In the genomic region with DNA sequence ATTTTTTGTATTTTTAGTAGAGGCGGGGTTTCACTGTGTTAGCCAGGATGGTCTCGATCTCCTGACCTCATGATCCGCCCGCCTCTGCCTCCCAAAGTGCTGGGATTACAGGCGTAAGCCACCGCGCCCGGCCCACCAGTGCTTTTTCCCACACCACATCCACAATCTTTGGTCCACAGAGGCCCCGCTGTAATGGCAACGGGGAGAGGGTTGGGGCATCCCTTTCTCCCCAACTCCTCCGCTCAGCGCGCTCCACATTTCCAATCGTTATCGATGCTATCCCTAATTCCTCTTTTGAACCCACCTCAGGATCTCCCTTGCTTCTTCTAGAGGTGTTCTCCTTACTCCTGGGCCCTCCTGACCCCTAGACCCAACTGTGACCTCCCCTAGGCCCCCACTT, we compare ENCODE assay signal across 8 cellular contexts. TPM values are rescaled to one million over a fixed set of nuclear protein-coding genes. Genes with fewer than 3 reads are reported as not detected.
DNase-seq lines count a peak whose midpoint lies in the region; ATAC-seq, FAIRE-seq and TF ChIP-seq lines count a peak whose summit lies in the region.
"Not testable (repeated sequence)": the region's sequence is repeated elsewhere in the genome, so short reads cannot be mapped to it uniquely, and the experiment has no call there.
"Had no signal": no experiment of that assay in that cellular context is flagged by ENCODE, and none has a peak within 500 bp of the region (broad histone marks: within the 10 kb centered on the region; RNA-seq: fewer than 3 reads in every experiment).

No MANE protein-coding gene starts in this region.

- not testable (repeated sequence) for H3K79me1 ChIP-seq in H9 (ENCODE audit: insufficient read depth, low read depth, low read length, poor library complexity, severe bottlenecking); mesenchymal stem cell (replicated peaks; ENCODE audit: low read length, poor library complexity, severe bottlenecking)
- H3K79me1 ChIP-seq in trophoblast cell (ENCODE audit: low read length): peaks cover 21% of the 10 kb centered on the region

- CTCF ChIA-PET in K562 (lab: Yijun Ruan, JAX; ENCODE audit: low intra/inter-chr PET ratio): not testable (repeated sequence)

- H4K91ac ChIP-seq in H9 (ENCODE audit: insufficient read length, low read depth, low read length): not testable (repeated sequence)
- H4K91ac ChIP-seq in mesenchymal stem cell (ENCODE audit: low read length) (peak overlapping the region; percentile 53), trophoblast cell (ENCODE audit: low read depth, low read length) (peak overlapping the region; percentile 36)

- not testable (repeated sequence) for H2AK5ac ChIP-seq in H9 (ENCODE audit: insufficient read length, low read length); mesenchymal stem cell (ENCODE audit: low read length, severe bottlenecking); trophoblast cell (ENCODE audit: low read length)

- not testable (repeated sequence) for H3K23me2 ChIP-seq in H9 (ENCODE audit: insufficient read length, low read depth, low read length, poor library complexity, severe bottlenecking)

- H4K20me1 ChIP-seq in H9 (ENCODE audit: control insufficient read depth, insufficient read depth, insufficient read length); K562 (replicated peaks; ENCODE audit: control insufficient read depth, insufficient read depth, low read length): not testable (repeated sequence)

- H3K27ac Mint-ChIP-seq in H9: peak overlapping the region in 2 of 3 experiments; percentile 61 to 95; a peak in 3 of 7 replicates

- H3K23ac ChIP-seq in H9 (ENCODE audit: insufficient read length, low read depth, low read length); mesenchymal stem cell (ENCODE audit: low read length in 2 of 2); trophoblast cell (ENCODE audit: low read length): not testable (repeated sequence)

- not testable (repeated sequence) for H2AFZ ChIP-seq in H9 (ENCODE audit: low read length); mesenchymal stem cell (ENCODE audit: low read depth, low read length)
- peak overlapping the region; percentile 63; the same call in 1 of the 2 replicates for H2AFZ ChIP-seq in K562 (ENCODE audit: low read depth, low read length)
- peak overlapping the region; percentile 6 for H2AFZ ChIP-seq in trophoblast cell (ENCODE audit: insufficient read depth, low read length, poor library complexity)

- not testable (repeated sequence) for FAIRE-seq in K562 (lab: Jason Lieb, UNC)

- not testable (repeated sequence) for H3K36me3 Mint-ChIP-seq in H9 (ENCODE audit: insufficient read depth in 1 of 3, low read depth in 3 of 3)

- not testable (repeated sequence) for H3K79me2 ChIP-seq in H9 (ENCODE audit: insufficient read depth, low read length); K562 (ENCODE audit: control insufficient read depth, insufficient read depth, low read length); trophoblast cell (ENCODE audit: control insufficient read depth, insufficient read depth, low read length, poor library complexity)

- not testable (repeated sequence) for H4K5ac ChIP-seq in H9 (ENCODE audit: insufficient read length, low read depth, low read length)

- H3K27me3 ChIP-seq in H9 (ENCODE audit: insufficient read depth, low read length); K562 (ENCODE audit: control insufficient read depth in 2 of 2, insufficient read depth in 2 of 2, low read length in 2 of 2); esophagus (ENCODE audit: control insufficient read depth in 1 of 2, insufficient read depth in 2 of 2, low read length in 2 of 2); mesenchymal stem cell (ENCODE audit: control insufficient read depth in 1 of 2, insufficient read depth in 1 of 2, low read length in 2 of 2); trophoblast cell (ENCODE audit: insufficient read depth, low read length); upper lobe of left lung: not testable (repeated sequence)

- H3K14ac ChIP-seq in H9 (ENCODE audit: insufficient read depth, low read length): peak overlapping the region; percentile 67; the same call in 1 of the 2 replicates
- H3K14ac ChIP-seq in mesenchymal stem cell (ENCODE audit: low read length in 2 of 2): peak overlapping the region in 1 of 2 experiments; percentile 49
- H3K14ac ChIP-seq in trophoblast cell (ENCODE audit: low read length): peak overlapping the region; percentile 38

- H3K4me2 ChIP-seq in H9 (ENCODE audit: insufficient read depth, insufficient read length, low read length): not testable (repeated sequence)
- H3K4me2 ChIP-seq in K562 (ENCODE audit: insufficient read depth, low read length) (peak overlapping the region; percentile 34; the same call in 1 of the 2 replicates), mesenchymal stem cell (ENCODE audit: low read length, poor library complexity, severe bottlenecking) (peak overlapping the region; percentile 48), trophoblast cell (ENCODE audit: low read length) (peak overlapping the region; percentile 43)

- H3K4me1 Mint-ChIP-seq in H9: peaks cover 16% of the 10 kb centered on the region in 2 experiments

- not testable (repeated sequence) for TF ChIP-seq CTCF in H9 (conservative IDR thresholded peaks at IDR 0.05); K562 (IDR thresholded peaks at IDR 0.05 in 2 of 3, conservative IDR thresholded peaks at IDR 0.05 in 1 of 3; ENCODE audit: insufficient read depth in 2 of 3, low read depth in 1 of 3, low read length in 3 of 3); upper lobe of left lung (IDR thresholded peaks at IDR 0.05)

- H3K56ac ChIP-seq in H9 (ENCODE audit: insufficient read length, low read depth, low read length): not testable (repeated sequence)

- H3K9me3 ChIP-seq in H9 (ENCODE audit: control insufficient read depth, low read depth, low read length); K562 (replicated peaks; ENCODE audit: control insufficient read depth, insufficient read depth, low read depth, low read length); esophagus (ENCODE audit: control insufficient read depth in 2 of 2, insufficient read depth in 1 of 2, low read depth in 1 of 2, low read length in 1 of 2); mesenchymal stem cell (ENCODE audit: control insufficient read depth, low read length); trophoblast cell (ENCODE audit: insufficient read depth, low read depth, low read length); upper lobe of left lung: not testable (repeated sequence)

- not testable (repeated sequence) for TF ChIP-seq RAD21 in K562 (CRISPR knock-in tag; conservative IDR thresholded peaks at IDR 0.05 in 1 of 2, IDR thresholded peaks at IDR 0.05 in 1 of 2)

- H3K36me3 ChIP-seq in K562 (ENCODE audit: control insufficient read depth, insufficient read depth, low read length); esophagus (ENCODE audit: control insufficient read depth in 2 of 2, insufficient read depth in 2 of 2, low read length in 1 of 2); mesenchymal stem cell (ENCODE audit: control insufficient read depth in 1 of 2, insufficient read depth in 2 of 2, low read depth in 1 of 2, low read length in 2 of 2); trophoblast cell (ENCODE audit: control insufficient read depth in 1 of 2, insufficient read depth in 2 of 2, low read length in 2 of 2); upper lobe of left lung: not testable (repeated sequence)

- not testable (repeated sequence) for H2BK15ac ChIP-seq in H9 (ENCODE audit: low read depth, low read length)
- H2BK15ac ChIP-seq in mesenchymal stem cell (ENCODE audit: low read depth, poor library complexity, severe bottlenecking): peak overlapping the region; percentile 78

- not testable (repeated sequence) for TF ChIP-seq POLR2A in K562 (conservative IDR thresholded peaks at IDR 0.05); upper lobe of left lung (IDR thresholded peaks at IDR 0.05)

- not testable (repeated sequence) for H3K4me3 ChIP-seq in K562; esophagus (ENCODE audit: low read depth in 1 of 2, low read length in 2 of 2); mesenchymal stem cell (ENCODE audit: insufficient read depth in 1 of 2, low read depth in 1 of 2, low read length in 2 of 2); trophoblast cell (ENCODE audit: low read depth, low read length)
- H3K4me3 ChIP-seq in upper lobe of left lung: peak overlapping the region in 2 of 4 donors; percentile 17 to 21

- H3K4ac ChIP-seq in H9 (ENCODE audit: low read depth, low read length): peak overlapping the region; percentile 27; the same call in 1 of the 2 replicates
- H3K4ac ChIP-seq in mesenchymal stem cell (ENCODE audit: low read depth in 1 of 2, low read length in 2 of 2): not testable (repeated sequence)
- peak overlapping the region; percentile 5 for H3K4ac ChIP-seq in trophoblast cell (ENCODE audit: low read depth, low read length)

- not testable (repeated sequence) for H3K27ac ChIP-seq in H9 (ENCODE audit: insufficient read length, low read depth, low read length); mesenchymal stem cell (ENCODE audit: low read length, poor library complexity, severe bottlenecking)
- H3K27ac ChIP-seq in K562 (ENCODE audit: extremely low read depth, low read depth, low read length) (peak overlapping the region; percentile 31; the same call in 1 of the 3 replicates), esophagus (ENCODE audit: low read depth in 2 of 2, low read length in 1 of 2) (peak overlapping the region; percentile 93 to 94), trophoblast cell (ENCODE audit: low read depth, low read length) (peak overlapping the region; percentile 88), upper lobe of left lung (peak overlapping the region; percentile 67 to 82 (median 70))

- H3K9ac ChIP-seq in H9 (ENCODE audit: extremely low read depth, insufficient read length, low read length); trophoblast cell (ENCODE audit: low read length): not testable (repeated sequence)
- H3K9ac ChIP-seq in K562 (ENCODE audit: insufficient read depth in 1 of 2, low read depth in 2 of 2, low read length in 2 of 2): peak overlapping the region in 1 of 2 experiments; percentile 88; a peak in 2 of 4 replicates
- H3K9ac ChIP-seq in mesenchymal stem cell (ENCODE audit: low read length): peak overlapping the region; percentile 63

- H3K27me3 Mint-ChIP-seq in H9 (ENCODE audit: low read depth): peaks cover 37% of the 10 kb centered on the region

- H4K8ac ChIP-seq in H9 (replicated peaks; ENCODE audit: insufficient read length, low read depth, low read length); mesenchymal stem cell (ENCODE audit: low read length): not testable (repeated sequence)
- peak overlapping the region; percentile 3 for H4K8ac ChIP-seq in trophoblast cell (ENCODE audit: low read depth, low read length)

- not testable (repeated sequence) for ATAC-seq in K562; upper lobe of left lung (ENCODE audit: low FRiP score in 2 of 2)

- not testable (repeated sequence) for H4K12ac ChIP-seq in trophoblast cell (ENCODE audit: low read depth, low read length)

- not testable (repeated sequence) for H3K9me1 ChIP-seq in K562 (ENCODE audit: control insufficient read depth, insufficient read depth, low read length)

- H3K4me1 ChIP-seq in H9 (ENCODE audit: insufficient read depth, low read length); esophagus (ENCODE audit: control insufficient read depth in 2 of 2, insufficient read depth in 2 of 2, low read length in 1 of 2): not testable (repeated sequence)
- H3K4me1 ChIP-seq in K562 (replicated peaks in 1 of 2; ENCODE audit: control insufficient read depth in 2 of 2, insufficient read depth in 2 of 2, low read length in 2 of 2) (peaks cover 18 to 30% of the 10 kb centered on the region in 2 experiments), mesenchymal stem cell (ENCODE audit: control insufficient read depth, insufficient read depth, low read depth, low read length) (peaks cover 12% of the 10 kb centered on the region), trophoblast cell (ENCODE audit: control insufficient read depth in 1 of 2, insufficient read depth in 2 of 2, low read length in 2 of 2) (peaks cover 14 to 22% of the 10 kb centered on the region in 2 experiments), upper lobe of left lung (peaks cover 21 to 39% (median 33%) of the 10 kb centered on the region in 4 donors)

- POLR2A ChIA-PET in K562 (lab: Yijun Ruan, JAX): interaction anchor here (1.4 kb wide), 1 partner anchor 10 kb away, joined by 4 read pairs; no protein-coding TSS in a partner anchor

- in situ Hi-C loops in K562 (cut with MboI): not testable (repeated sequence)

- H3K4me3 Mint-ChIP-seq in H9: peak overlapping the region in 1 of 2 experiments; percentile 16; a peak in 1 of 5 replicates

- intact Hi-C loops in K562 (cut with micrococcal nuclease): loop anchor here (1.0 kb wide), 1 partner anchor 25 kb away; no protein-coding TSS in a partner anchor

- peak overlapping the region; percentile 93 for H3K18ac ChIP-seq in H9 (ENCODE audit: insufficient read length, low read depth, low read length)
- H3K18ac ChIP-seq in mesenchymal stem cell (ENCODE audit: low read depth in 1 of 2, low read length in 2 of 2): peak overlapping the region; percentile 35 to 43
- peak overlapping the region; percentile 8 for H3K18ac ChIP-seq in trophoblast cell (ENCODE audit: low read length)

- not testable (repeated sequence) for H3K9me3 Mint-ChIP-seq in H9

- no CpG with 5 or more reads among the region's 15 CpGs for WGBS in H9 (ENCODE audit: extremely low coverage, insufficient read length, low lambda C conversion rate)
- 80% methylated on average over 8 of the region's 15 CpGs for WGBS in K562 (ENCODE audit: insufficient coverage, low coverage, missing lambda C conversion rate)
- WGBS in esophagus, 2 donors: 88 to 89% methylated on average over 11 to 12 of the region's 15 CpGs
- WGBS in mesenchymal stem cell: 94% methylated on average over 15 of the region's 15 CpGs
- WGBS in trophoblast cell (ENCODE audit: extremely low coverage, insufficient coverage, insufficient read length): no CpG with 5 or more reads among the region's 15 CpGs
- 93% methylated on average over 14 to 15 of the region's 15 CpGs for whole genome bisulfite sequencing in upper lobe of left lung, 2 donors

- H2BK120ac ChIP-seq in H9 (ENCODE audit: low read depth, low read length, poor library complexity, severe bottlenecking) (peak overlapping the region; percentile 98), trophoblast cell (ENCODE audit: insufficient read depth, low read length, poor library complexity) (peak overlapping the region; percentile 16)
- not testable (repeated sequence) for H2BK120ac ChIP-seq in mesenchymal stem cell (ENCODE audit: low read depth, low read length)

- peak overlapping the region; percentile 97 for H3T11ph ChIP-seq in H9 (ENCODE audit: low read length)

- not testable (repeated sequence) for H2BK20ac ChIP-seq in H9 (ENCODE audit: low read depth, low read length, poor library complexity, severe bottlenecking)

- not testable (repeated sequence) for TF ChIP-seq EP300 in K562 (IDR thresholded peaks at IDR 0.05; ENCODE audit: low read length); upper lobe of left lung (IDR thresholded peaks at IDR 0.05)

- H2BK12ac ChIP-seq in H9 (ENCODE audit: insufficient read length, low read depth, low read length): peak overlapping the region; percentile 28
- H2BK12ac ChIP-seq in mesenchymal stem cell (ENCODE audit: low read length in 2 of 2): peak overlapping the region in 1 of 2 experiments; percentile 71
- H2BK12ac ChIP-seq in trophoblast cell (ENCODE audit: low read length): peak overlapping the region; percentile 46

- H2BK5ac ChIP-seq in H9 (ENCODE audit: insufficient read length, low read length); mesenchymal stem cell (ENCODE audit: low read depth, low read length, poor library complexity, severe bottlenecking): not testable (repeated sequence)
- peak overlapping the region; percentile 34 for H2BK5ac ChIP-seq in trophoblast cell (ENCODE audit: low read depth, low read length, poor library complexity)

- not testable (repeated sequence) for DNase-seq in H9; K562 (ENCODE audit: extremely low read depth in 1 of 4, low spot score in 3 of 4); mesenchymal stem cell; trophoblast cell; upper lobe of left lung

- not testable (repeated sequence) for BruUV-seq in K562 (replicated peaks; lab: Mats Ljungman, UMichigan)

RNA-seq across cellular contexts. Expression of a gene that starts 0.3 kb away (rescaled TPM):
- total RNA-seq in H9 (2021) (0.53 and 0.85 TPM in 2 replicates), K562 (2014; rRNA removed) (1.2 and 1.5 TPM in 2 replicates), K562 (2014; rRNA removed; fragmentation: Illumina TruSeq; extraction: Trizol) (1.2 and 1.7 TPM in 2 replicates), K562 (2015; rRNA removed; fragmentation: Illumina TruSeq; extraction: Trizol) (0.94 and 1.4 TPM in 2 replicates), K562 (2021) (0.72 and 1.6 TPM in 2 replicates), upper lobe of left lung (10 to 100 TPM in 2 of 6 donors, 1 to 10 TPM in 4; 1.2 to 34.6 (median 9.0) TPM)
- total RNA-seq in K562 (2011; cell fraction: chromatin; rRNA removed; ENCODE audit: low replicate concordance): 1.8 and 2.4 TPM in 2 replicates
- total RNA-seq in K562 (2011; cell fraction: nucleolus; rRNA removed): 0.33 and 1.1 TPM in 2 replicates
- total RNA-seq in K562 (2011; cell fraction: nucleoplasm; rRNA removed): 1.2 and 2.4 TPM in 2 replicates
- polyA plus RNA-seq in K562 (2011; rRNA removed) (0.85 and 1.5 TPM in 2 replicates), K562 (2014; fragmentation: Illumina TruSeq; extraction: Trizol) (1.6 and 2.0 TPM in 2 replicates), K562 (2014; fragmentation: Nextera tagmentation; extraction: Ambion mirVana) (1 to 10 TPM in 1 of 2 experiments, under 1 TPM in 1; 0.65 to 1.3 TPM), K562 (2014; rRNA removed) (1.0 and 2.4 TPM in 2 replicates), esophagus (under 1 TPM; 0.44 to 0.61 TPM)
- 0.43 and 0.59 TPM in 2 replicates for polyA plus RNA-seq in K562 (2011; cell fraction: cytosol; rRNA removed)
- polyA plus RNA-seq in K562 (2011; cell fraction: nucleus; rRNA removed): 0.97 and 1.1 TPM in 2 replicates
- polyA plus RNA-seq in K562 (2012): 0.91 and 1.0 TPM in 2 replicates
- 1.6 and 1.8 TPM in 2 replicates for polyA minus RNA-seq in K562 (2011; rRNA and poly(A)+ RNA removed)
- polyA minus RNA-seq in K562 (2011; cell fraction: cytosol; rRNA and poly(A)+ RNA removed): 0.48 and 0.91 TPM in 2 replicates
- 0.40 and 0.89 TPM in 2 replicates for polyA minus RNA-seq in K562 (2011; cell fraction: nucleus; rRNA and poly(A)+ RNA removed)
- polyA plus RNA-seq in mesenchymal stem cell (2013, experiment 1 of 2): 0.86 TPM
- polyA plus RNA-seq in mesenchymal stem cell (2013, experiment 2 of 2): 0.71 TPM
- 2.0 and 2.1 TPM in 2 replicates for polyA plus RNA-seq in trophoblast cell (2013)

RNA-seq across cellular contexts. Expression of a gene that starts 25.7 kb away (rescaled TPM):
- 76.7 and 80.5 TPM in 2 replicates for total RNA-seq in H9 (2021)
- total RNA-seq in K562 (2011; cell fraction: chromatin; rRNA removed; ENCODE audit: low replicate concordance): 38.5 and 101 TPM in 2 replicates
- total RNA-seq in K562 (2011; cell fraction: nucleolus; rRNA removed): 100 and 103 TPM in 2 replicates
- total RNA-seq in K562 (2011; cell fraction: nucleoplasm; rRNA removed): 95.8 and 128 TPM in 2 replicates
- total RNA-seq in K562 (2014; rRNA removed): 456 and 502 TPM in 2 replicates
- 180 and 192 TPM in 2 replicates for total RNA-seq in K562 (2014; rRNA removed; fragmentation: Illumina TruSeq; extraction: Trizol)
- 247 and 249 TPM in 2 replicates for total RNA-seq in K562 (2015; rRNA removed; fragmentation: Illumina TruSeq; extraction: Trizol)
- 498 and 506 TPM in 2 replicates for total RNA-seq in K562 (2021)
- polyA plus RNA-seq in K562 (2011; rRNA removed): 414 and 518 TPM in 2 replicates
- 883 and 1,031 TPM in 2 replicates for polyA plus RNA-seq in K562 (2011; cell fraction: cytosol; rRNA removed)
- 273 and 355 TPM in 2 replicates for polyA plus RNA-seq in K562 (2011; cell fraction: nucleus; rRNA removed)
- 571 and 615 TPM in 2 replicates for polyA plus RNA-seq in K562 (2012)
- 565 and 573 TPM in 2 replicates for polyA plus RNA-seq in K562 (2014; fragmentation: Illumina TruSeq; extraction: Trizol)
- 100 to 1,000 TPM; 334 to 683 TPM for polyA plus RNA-seq in K562 (2014; fragmentation: Nextera tagmentation; extraction: Ambion mirVana)
- polyA plus RNA-seq in K562 (2014; rRNA removed): 455 and 456 TPM in 2 replicates
- polyA minus RNA-seq in K562 (2011; rRNA and poly(A)+ RNA removed): 196 and 205 TPM in 2 replicates
- polyA minus RNA-seq in K562 (2011; cell fraction: cytosol; rRNA and poly(A)+ RNA removed): 239 and 243 TPM in 2 replicates
- 47.4 and 74.8 TPM in 2 replicates for polyA minus RNA-seq in K562 (2011; cell fraction: nucleus; rRNA and poly(A)+ RNA removed)
- polyA plus RNA-seq in esophagus: 100 to 1,000 TPM; 309 to 366 TPM
- polyA plus RNA-seq in mesenchymal stem cell (2013, experiment 1 of 2): 328 TPM
- 330 TPM for polyA plus RNA-seq in mesenchymal stem cell (2013, experiment 2 of 2)
- polyA plus RNA-seq in trophoblast cell (2013): 498 and 501 TPM in 2 replicates
- 1,000 to 10,000 TPM in 1 of 6 donors, 100 to 1,000 TPM in 5; 167 to 1,014 (median 605) TPM for total RNA-seq in upper lobe of left lung

RNA-seq across cellular contexts. Expression of a gene that starts 37.2 kb away (rescaled TPM):
- total RNA-seq in H9 (2021) (not detected in 2 replicates), K562 (2014; rRNA removed) (not detected in 2 replicates), K562 (2014; rRNA removed; fragmentation: Illumina TruSeq; extraction: Trizol) (not detected in 2 replicates), K562 (2015; rRNA removed; fragmentation: Illumina TruSeq; extraction: Trizol) (not detected in 2 replicates), K562 (2021) (not detected in 2 replicates), upper lobe of left lung (under 1 TPM in 1 of 6 donors, not detected in 5; 0.34 TPM)
- not detected in 2 replicates for total RNA-seq in K562 (2011; cell fraction: chromatin; rRNA removed; ENCODE audit: low replicate concordance)
- not detected in 2 replicates for total RNA-seq in K562 (2011; cell fraction: nucleolus; rRNA removed)
- not detected in 2 replicates for total RNA-seq in K562 (2011; cell fraction: nucleoplasm; rRNA removed)
- polyA plus RNA-seq in K562 (2011; rRNA removed) (0.05 TPM in 1 of 2 replicates, not detected in the other), K562 (2014; fragmentation: Illumina TruSeq; extraction: Trizol) (not detected in 2 replicates), K562 (2014; fragmentation: Nextera tagmentation; extraction: Ambion mirVana) (not detected), K562 (2014; rRNA removed) (not detected in 2 replicates), esophagus (1 to 10 TPM; 4.2 to 4.4 TPM)
- 0.07 TPM in 1 of 2 replicates, not detected in the other for polyA plus RNA-seq in K562 (2011; cell fraction: cytosol; rRNA removed)
- polyA plus RNA-seq in K562 (2011; cell fraction: nucleus; rRNA removed): 0.10 TPM in 1 of 2 replicates, not detected in the other
- polyA plus RNA-seq in K562 (2012): not detected in 2 replicates
- polyA minus RNA-seq in K562 (2011; rRNA and poly(A)+ RNA removed): not detected in 2 replicates
- not detected in 2 replicates for polyA minus RNA-seq in K562 (2011; cell fraction: cytosol; rRNA and poly(A)+ RNA removed)
- polyA minus RNA-seq in K562 (2011; cell fraction: nucleus; rRNA and poly(A)+ RNA removed): not detected in 2 replicates
- polyA plus RNA-seq in mesenchymal stem cell (2013, experiment 1 of 2): not detected
- not detected for polyA plus RNA-seq in mesenchymal stem cell (2013, experiment 2 of 2)
- 0.03 TPM in 2 replicates for polyA plus RNA-seq in trophoblast cell (2013)
- total RNA-seq: CD8-positive, alpha-beta T cell; Right ventricle myocardium superior had no signal

RNA-seq across cellular contexts. Expression of a gene that starts 45.8 kb away (rescaled TPM):
- total RNA-seq in H9 (2021): 11.3 and 12.3 TPM in 2 replicates
- 0.28 TPM in 1 of 2 replicates, not detected in the other for total RNA-seq in K562 (2011; cell fraction: chromatin; rRNA removed; ENCODE audit: low replicate concordance)
- 0.13 and 0.17 TPM in 2 replicates for total RNA-seq in K562 (2011; cell fraction: nucleolus; rRNA removed)
- total RNA-seq in K562 (2011; cell fraction: nucleoplasm; rRNA removed): 0.15 and 0.29 TPM in 2 replicates
- total RNA-seq in K562 (2014; rRNA removed): 0.09 and 0.24 TPM in 2 replicates
- 0.04 TPM in 1 of 2 replicates, not detected in the other for total RNA-seq in K562 (2014; rRNA removed; fragmentation: Illumina TruSeq; extraction: Trizol)
- 0.04 and 0.08 TPM in 2 replicates for total RNA-seq in K562 (2015; rRNA removed; fragmentation: Illumina TruSeq; extraction: Trizol)
- total RNA-seq in K562 (2021): 0.29 and 0.34 TPM in 2 replicates
- 0.03 and 0.09 TPM in 2 replicates for polyA plus RNA-seq in K562 (2011; rRNA removed)
- polyA plus RNA-seq in K562 (2011; cell fraction: cytosol; rRNA removed): 0.07 and 0.12 TPM in 2 replicates
- polyA plus RNA-seq in K562 (2011; cell fraction: nucleus; rRNA removed): 0.38 TPM in 2 replicates
- 0.18 and 0.26 TPM in 2 replicates for polyA plus RNA-seq in K562 (2012)
- polyA plus RNA-seq in K562 (2014; fragmentation: Illumina TruSeq; extraction: Trizol): 0.19 and 0.22 TPM in 2 replicates
- under 1 TPM in 1 of 2 experiments, not detected in 1; 0.04 TPM for polyA plus RNA-seq in K562 (2014; fragmentation: Nextera tagmentation; extraction: Ambion mirVana)
- polyA plus RNA-seq in K562 (2014; rRNA removed): 0.25 and 0.31 TPM in 2 replicates
- polyA minus RNA-seq in K562 (2011; rRNA and poly(A)+ RNA removed): 0.07 TPM in 1 of 2 replicates, not detected in the other
- polyA minus RNA-seq in K562 (2011; cell fraction: cytosol; rRNA and poly(A)+ RNA removed): 0.19 TPM in 1 of 2 replicates, not detected in the other
- 0.11 and 0.13 TPM in 2 replicates for polyA minus RNA-seq in K562 (2011; cell fraction: nucleus; rRNA and poly(A)+ RNA removed)
- 10 to 100 TPM in 1 of 2 donors, 1 to 10 TPM in 1; 7.4 to 16.1 TPM for polyA plus RNA-seq in esophagus
- 0.03 TPM for polyA plus RNA-seq in mesenchymal stem cell (2013, experiment 1 of 2)
- 0.03 TPM for polyA plus RNA-seq in mesenchymal stem cell (2013, experiment 2 of 2)
- 2.0 and 2.3 TPM in 2 replicates for polyA plus RNA-seq in trophoblast cell (2013)
- 1 to 10 TPM in 4 of 6 donors, under 1 TPM in 2; 0.55 to 2.3 (median 1.5) TPM for total RNA-seq in upper lobe of left lung
- total RNA-seq: CD8-positive, alpha-beta T cell had no signal

RNA-seq across cellular contexts. Expression of a gene that starts 54.4 kb away (rescaled TPM):
- total RNA-seq in H9 (2021) (not detected in 2 replicates), K562 (2014; rRNA removed) (not detected in 2 replicates), K562 (2014; rRNA removed; fragmentation: Illumina TruSeq; extraction: Trizol) (not detected in 2 replicates), K562 (2015; rRNA removed; fragmentation: Illumina TruSeq; extraction: Trizol) (not detected in 2 replicates), K562 (2021) (not detected in 2 replicates), upper lobe of left lung (under 1 TPM in 1 of 6 donors, not detected in 5; 0.34 TPM)
- total RNA-seq in K562 (2011; cell fraction: chromatin; rRNA removed; ENCODE audit: low replicate concordance): not detected in 2 replicates
- not detected in 2 replicates for total RNA-seq in K562 (2011; cell fraction: nucleolus; rRNA removed)
- total RNA-seq in K562 (2011; cell fraction: nucleoplasm; rRNA removed): not detected in 2 replicates
- polyA plus RNA-seq in K562 (2011; rRNA removed) (0.13 TPM in 1 of 2 replicates, not detected in the other), K562 (2014; fragmentation: Illumina TruSeq; extraction: Trizol) (0.25 TPM in 1 of 2 replicates, not detected in the other), K562 (2014; fragmentation: Nextera tagmentation; extraction: Ambion mirVana) (under 1 TPM in 1 of 2 experiments, not detected in 1; 0.21 TPM), K562 (2014; rRNA removed) (not detected in 2 replicates), esophagus (under 1 TPM; 0.05 to 0.14 TPM)
- not detected in 2 replicates for polyA plus RNA-seq in K562 (2011; cell fraction: cytosol; rRNA removed)
- polyA plus RNA-seq in K562 (2011; cell fraction: nucleus; rRNA removed): not detected in 2 replicates
- polyA plus RNA-seq in K562 (2012): 0.19 TPM in 1 of 2 replicates, not detected in the other
- polyA minus RNA-seq in K562 (2011; rRNA and poly(A)+ RNA removed): not detected in 2 replicates
- polyA minus RNA-seq in K562 (2011; cell fraction: cytosol; rRNA and poly(A)+ RNA removed): not detected in 2 replicates
- polyA minus RNA-seq in K562 (2011; cell fraction: nucleus; rRNA and poly(A)+ RNA removed): not detected in 2 replicates
- not detected for polyA plus RNA-seq in mesenchymal stem cell (2013, experiment 1 of 2)
- polyA plus RNA-seq in mesenchymal stem cell (2013, experiment 2 of 2): not detected
- not detected in 2 replicates for polyA plus RNA-seq in trophoblast cell (2013)
- total RNA-seq: CD8-positive, alpha-beta T cell; Right ventricle myocardium superior had no signal

Comparison
In these comparisons a context has a peak if more than half of its experiments do, and no peak if none do; other contexts are left out.
1. H3K18ac ChIP-seq: peak in every context shown above with its lines; median percentile 93 in H9; 39 in mesenchymal stem cell; 8 in trophoblast cell.